ENCODE assay signal across 8 cellular contexts in the genomic region with DNA sequence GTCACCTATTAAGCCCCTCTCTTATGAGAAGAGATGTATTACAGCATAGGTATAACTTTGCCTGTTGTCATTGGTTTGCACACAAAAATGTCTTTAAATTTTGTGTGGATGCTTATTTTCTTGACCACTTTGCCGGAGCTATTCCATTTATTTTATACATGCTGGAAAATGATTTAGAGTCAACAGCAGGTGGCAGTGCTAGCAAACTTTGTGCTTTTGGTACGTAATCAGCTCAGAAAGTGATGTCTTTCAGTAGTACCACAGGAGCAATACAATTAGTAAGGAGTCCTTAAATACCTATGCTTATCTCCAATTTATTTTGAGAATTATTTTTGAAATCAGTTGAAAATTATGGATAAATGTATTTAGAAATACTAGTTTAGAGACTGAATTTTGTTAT. TPM values are rescaled to one million over a fixed set of nuclear protein-coding genes. Genes with fewer than 3 reads are reported as not detected.
A peak's percentile ranks its signal among the peaks of the same experiment; 100 is the strongest.
DNase-seq lines count a peak whose midpoint lies in the region; ATAC-seq and TF ChIP-seq lines count a peak whose summit lies in the region.

No MANE protein-coding gene starts in this region.

- no peak for TF ChIP-seq POLR2A in uterus (IDR thresholded peaks at IDR 0.05)

- no peaks in the 10 kb centered on the region for H3K27me3 ChIP-seq in SU-DHL-6 (ENCODE audit: low read length)
- no peaks in the 10 kb centered on the region for H3K27me3 ChIP-seq in hepatocyte
- H3K27me3 ChIP-seq in uterus: no peaks in the 10 kb centered on the region

- intact Hi-C loops in uterus (cut with DNase I; ENCODE audit: low total_unique reads): no loop called here

- no peaks in the 10 kb centered on the region for H3K9me3 ChIP-seq in SU-DHL-6 (ENCODE audit: insufficient read depth, low read length)
- no peaks in the 10 kb centered on the region for H3K9me3 ChIP-seq in hepatocyte (ENCODE audit: low read depth)
- H3K9me3 ChIP-seq in uterus: no peaks in the 10 kb centered on the region

- no peaks in the 10 kb centered on the region for H3K9me2 ChIP-seq in SU-DHL-6 (replicated peaks; ENCODE audit: insufficient read depth, low read length)
- H3K9me2 ChIP-seq in hepatocyte (replicated peaks; ENCODE audit: insufficient read depth): no peaks in the 10 kb centered on the region

- peak; percentile 40 to 46 for DNase-seq in AML-193 (lab: John Stamatoyannopoulos, UW)
- peak; percentile 65 for DNase-seq in NCI-H1105 treated with DMSO at 0.1 percent for 48 hours (lab: John Stamatoyannopoulos, UW)
- DNase-seq in hepatocyte (ENCODE audit: low spot score): peak; percentile 61
- no peak for DNase-seq in uterus

- H3K79me2 ChIP-seq in SU-DHL-6 (ENCODE audit: insufficient read depth, low read length) (no peaks in the 10 kb centered on the region), hepatocyte (no peaks in the 10 kb centered on the region)

- H4K20me1 ChIP-seq in SU-DHL-6 (ENCODE audit: low read depth, low read length): no peaks in the 10 kb centered on the region
- no peaks in the 10 kb centered on the region for H4K20me1 ChIP-seq in hepatocyte (ENCODE audit: insufficient read depth, poor library complexity, severe bottlenecking)

- H3K4me2 ChIP-seq in SU-DHL-6 (ENCODE audit: low read depth, low read length, poor library complexity, severe bottlenecking) (no peak overlapping the region), hepatocyte (no peak overlapping the region)

- H2AFZ ChIP-seq in SU-DHL-6 (ENCODE audit: low read depth, low read length, severe bottlenecking): no peak overlapping the region
- H2AFZ ChIP-seq in hepatocyte: no peak overlapping the region

- no peaks in the 10 kb centered on the region for H3F3A ChIP-seq in SU-DHL-6 (ENCODE audit: insufficient read depth)

- no peak overlapping the region for H3K4me3 ChIP-seq in SU-DHL-6 (ENCODE audit: insufficient read depth, low read length, poor library complexity, severe bottlenecking)
- no peak overlapping the region for H3K4me3 ChIP-seq in hepatocyte
- no peak overlapping the region for H3K4me3 ChIP-seq in uterus

- H3K4me1 ChIP-seq in hepatocyte (ENCODE audit: insufficient read depth): no peaks in the 10 kb centered on the region
- H3K4me1 ChIP-seq in uterus: no peaks in the 10 kb centered on the region

- H3K27ac ChIP-seq in SU-DHL-6 (ENCODE audit: low read depth, low read length) (no peak overlapping the region), hepatocyte (no peak overlapping the region), uterus (no peak overlapping the region)

- ATAC-seq in GM18867 (IDR thresholded peaks at IDR 0.05; ENCODE audit: unreplicated experiment): peak; percentile 76
- no peak for ATAC-seq in GM21825 (IDR thresholded peaks at IDR 0.05; ENCODE audit: unreplicated experiment)
- ATAC-seq in GM19452 (IDR thresholded peaks at IDR 0.05; ENCODE audit: unreplicated experiment): no peak

- peak; percentile 16 for TF ChIP-seq CTCF in SU-DHL-6 (IDR thresholded peaks at IDR 0.05; ENCODE audit: insufficient read depth, low read length, poor library complexity, severe bottlenecking)
- peak; percentile 68 for TF ChIP-seq CTCF in hepatocyte (IDR thresholded peaks at IDR 0.05; ENCODE audit: poor library complexity)
- peak in 3 of 4 experiments; percentile 14 to 33 (median 22) for TF ChIP-seq CTCF in uterus (IDR thresholded peaks at IDR 0.05)

- H3K36me3 ChIP-seq in SU-DHL-6 (ENCODE audit: low read length): no peaks in the 10 kb centered on the region
- H3K36me3 ChIP-seq in hepatocyte (replicated peaks; ENCODE audit: insufficient read depth, low read depth): no peaks in the 10 kb centered on the region
- H3K36me3 ChIP-seq in uterus: no peaks in the 10 kb centered on the region

- 25% methylated on average over 2 of the region's 2 CpGs for WGBS in hepatocyte (ENCODE audit: low lambda C conversion rate, missing lambda C conversion rate)

- no peak overlapping the region for H3K9ac ChIP-seq in SU-DHL-6 (ENCODE audit: low read length)

RNA-seq across cellular contexts. Expression of gene NUDT12, which starts 19.8 kb away (rescaled TPM):
- 28.5 and 38.9 TPM in 2 replicates for total RNA-seq in hepatocyte
- polyA plus RNA-seq in hepatocyte: 7.2 and 7.4 TPM in 2 replicates
- total RNA-seq in uterus: 10 to 100 TPM in 3 of 4 donors, 1 to 10 TPM in 1; 1.5 to 37.1 (median 11.5) TPM

Comparison
In these comparisons a context has a peak if more than half of its experiments do, and no peak if none do; other contexts are left out.
1. DNase-seq: peak in AML-193 (2 of 2), NCI-H1105 treated with DMSO at 0.1 percent for 48 hours (single experiment) and hepatocyte (single experiment); none in uterus (0 of 2).
2. CTCF ChIP-seq: peak in every context shown above with its lines; median percentile 68 in hepatocyte; 22 in uterus; 16 in SU-DHL-6.